In the genomic region with DNA sequence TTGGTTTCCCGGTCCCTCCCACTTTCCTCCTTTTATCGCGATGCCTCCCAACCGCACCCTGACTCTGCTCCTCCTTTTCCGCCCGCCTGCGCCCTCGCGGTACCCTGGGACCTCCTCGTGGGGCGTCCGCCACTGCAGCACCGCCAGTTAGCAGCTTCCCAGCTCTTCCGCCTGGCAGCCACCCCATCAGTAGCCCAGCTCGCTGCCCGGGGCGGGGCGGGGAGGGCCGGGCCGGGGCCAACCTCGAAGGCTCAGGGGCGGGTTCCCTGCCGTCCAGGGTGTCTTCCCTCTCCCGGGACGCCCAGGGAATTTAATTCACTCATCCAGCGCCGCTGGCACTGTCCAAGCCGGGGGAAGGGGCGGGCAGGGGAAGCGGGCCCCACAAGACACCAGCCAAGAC, we compare ENCODE assay signal across 18 cellular contexts. TPM values are rescaled to one million over a fixed set of nuclear protein-coding genes. Genes with fewer than 3 reads are reported as not detected.
DNase-seq lines count a peak whose midpoint lies in the region; ATAC-seq and TF ChIP-seq lines count a peak whose summit lies in the region.
"Had no signal": no experiment of that assay in that cellular context is flagged by ENCODE, and none has a peak within 500 bp of the region (broad histone marks: within the 10 kb centered on the region; RNA-seq: fewer than 3 reads in every experiment).

No MANE protein-coding gene starts in this region.

- peaks cover 24% of the 10 kb centered on the region for H3K27me3 ChIP-seq in adipocyte (replicated peaks; ENCODE audit: control insufficient read depth, insufficient read depth, low read length)
- no peaks in the 10 kb centered on the region for H3K27me3 ChIP-seq in thoracic aorta (replicated peaks; ENCODE audit: insufficient read depth)

- H3K9ac ChIP-seq in adipocyte (ENCODE audit: low read length), result no peak overlapping the region

- DNase-seq in Right ventricle myocardium superior (peak; percentile 39), cardiac septum (ENCODE audit: low spot score) (no peak), adipocyte (ENCODE audit: low read depth) (no peak), fibroblast of mammary gland (ENCODE audit: low read depth) (peak; percentile 9), thoracic aorta (ENCODE audit: low spot score) (no peak), NCI-H2107 treated with DMSO at 0.1 percent for 48 hours (lab: John Stamatoyannopoulos, UW; ENCODE audit: unreplicated experiment) (no peak), DMS 273 (lab: John Stamatoyannopoulos, UW; ENCODE audit: unreplicated experiment) (no peak)
- DNase-seq: COR-L47, KBM-7, NCI-H1092 treated with DMSO at 0.1 percent for 48 hours, NCI-H187 treated with DMSO at 0.1 percent for 48 hours, NCI-H2171, NCI-H510A, SHP77 had no signal

- ATAC-seq in Right ventricle myocardium superior (ENCODE audit: poor library complexity) (no peak), thoracic aorta (ENCODE audit: insufficient number of reproducible peaks, low FRiP score, low read depth) (no peak), HG03039 (IDR thresholded peaks at IDR 0.05; ENCODE audit: unreplicated experiment) (no peak)
- ATAC-seq: GM12878, Panc1 had no signal

- H3K9me3 ChIP-seq in adipocyte (ENCODE audit: control insufficient read depth, low read length) (peaks cover 10% of the 10 kb centered on the region), thoracic aorta (no peaks in the 10 kb centered on the region)

- intact Hi-C loops in Right ventricle myocardium superior (cut with DNase I), result no loop called here
- intact Hi-C loops in cardiac septum (cut with DNase I), result loop anchor here (5.0 kb wide), 1 partner anchor 171 kb away; no protein-coding TSS in a partner anchor

- TF ChIP-seq CTCF in fibroblast of mammary gland (conservative IDR thresholded peaks at IDR 0.05; ENCODE audit: control insufficient read depth, insufficient read depth, low read depth, low read length) (no peak), thoracic aorta (IDR thresholded peaks at IDR 0.05) (no peak)

- no peaks in the 10 kb centered on the region for H3K36me3 ChIP-seq in adipocyte (ENCODE audit: control insufficient read depth, insufficient read depth, low read length, severe bottlenecking)
- H3K36me3 ChIP-seq in thoracic aorta, result no peaks in the 10 kb centered on the region

- H3K4me3 ChIP-seq in adipocyte (ENCODE audit: low read length) (peak overlapping the region; percentile 41), fibroblast of mammary gland (ENCODE audit: control insufficient read depth, low read depth, low read length) (no peak overlapping the region), thoracic aorta (peak overlapping the region; percentile 66)
- H3K4me3 ChIP-seq: GM12878 had no signal

- peaks cover 7% of the 10 kb centered on the region for H3K4me1 ChIP-seq in adipocyte (ENCODE audit: control insufficient read depth, insufficient read depth, low read length)
- peaks cover 3 to 6% of the 10 kb centered on the region in 2 donors for H3K4me1 ChIP-seq in thoracic aorta (ENCODE audit: control insufficient read depth in 1 of 2, low read depth in 2 of 2)

- H3K27ac ChIP-seq in thoracic aorta, result no peak overlapping the region
- H3K27ac ChIP-seq: C4-2B had no signal

RNA-seq across cellular contexts. Expression of gene ZNF678, which starts 2.1 kb away (rescaled TPM):
- 2.4 TPM for total RNA-seq in Right ventricle myocardium superior
- 4.5 TPM for total RNA-seq in cardiac septum
- 10 to 100 TPM in 1 of 2 donors, 1 to 10 TPM in 1; 7.1 to 10.6 TPM for total RNA-seq in thoracic aorta

Comparison
In these comparisons a context has a peak if more than half of its experiments do, and no peak if none do; other contexts are left out.
1. DNase-seq: peak in Right ventricle myocardium superior (single experiment) and fibroblast of mammary gland (single experiment); none in cardiac septum (single experiment), adipocyte (single experiment), thoracic aorta (single experiment), NCI-H2107 treated with DMSO at 0.1 percent for 48 hours (single experiment) and DMS 273 (single experiment).